Comparison of ENCODE assay signal across 7 cellular contexts in genomic region chr16:46386110-46386808, GRCh38.
DNase-seq lines count a peak whose midpoint lies in the region; ATAC-seq and TF ChIP-seq lines count a peak whose summit lies in the region.
"Not testable (repeated sequence)": the region's sequence is repeated elsewhere in the genome, so short reads cannot be mapped to it uniquely, and the experiment has no call there.

No MANE protein-coding gene starts in this region.

- not testable (repeated sequence) for H3K27me3 Mint-ChIP-seq in MCF 10A (ENCODE audit: insufficient read depth, unreplicated experiment); memory B cell

- TF ChIP-seq CTCF in MCF 10A (IDR thresholded peaks at IDR 0.05; ENCODE audit: unreplicated experiment), result not testable (repeated sequence)

- not testable (repeated sequence) for H3K4me1 Mint-ChIP-seq in MCF 10A (ENCODE audit: insufficient read depth, unreplicated experiment); memory B cell

- not testable (repeated sequence) for ATAC-seq in memory B cell (ENCODE audit: low read depth)

- not testable (repeated sequence) for H3K4me3 Mint-ChIP-seq in MCF 10A (ENCODE audit: unreplicated experiment); memory B cell

- not testable (repeated sequence) for H3K36me3 Mint-ChIP-seq in MCF 10A (ENCODE audit: insufficient read depth, unreplicated experiment); memory B cell

- not testable (repeated sequence) for H3K27ac Mint-ChIP-seq in MCF 10A (ENCODE audit: low read depth, unreplicated experiment); memory B cell

- POLR2A ChIA-PET in MCF 10A (lab: Yijun Ruan, JAX), result not testable (repeated sequence)

- not testable (repeated sequence) for H3K9me3 Mint-ChIP-seq in MCF 10A (ENCODE audit: unreplicated experiment); memory B cell

- intact Hi-C loops in MCF 10A (cut with micrococcal nuclease), result not testable (repeated sequence)

- not testable (repeated sequence) for BruUV-seq in MCF 10A (replicated peaks; lab: Mats Ljungman, UMichigan)

- DNase-seq in EL (peak; percentile 30), LoVo (ENCODE audit: low spot score) (peak; percentile 34), RPMI7951 (ENCODE audit: low read depth) (peak; percentile 73), MCF 10A (ENCODE audit: unreplicated experiment) (peak; percentile 41), glomerular visceral epithelial cell (ENCODE audit: extremely low spot score) (peak; percentile 55), memory B cell (ENCODE audit: low spot score in 2 of 2) (peak; percentile 42 to 74), putamen (ENCODE audit: low spot score) (peak; percentile 73)

- CTCF ChIA-PET in MCF 10A (lab: Yijun Ruan, JAX), result not testable (repeated sequence)
